ENCODE assay signal across 1 cellular context in genomic region chr11:3807856-3808845, GRCh38.
TF ChIP-seq lines count a peak whose summit lies in the region.

PGAP2 (plus strand) TSS chr11:3808560; CDS start chr11:3811260, 2,700 bp downstream.

TF ChIP-seq in HepG2, 621 proteins besides CTCF, POLR2A, EP300 and RAD21 (continued from another document and continues in another):
- TF ChIP-seq NFAT5 (CRISPR knock-in tag; IDR thresholded peaks at IDR 0.05) (peak; percentile 49; the same call in 1 of the 2 replicates), SAP130 (CRISPR knock-in tag; IDR thresholded peaks at IDR 0.05; ENCODE audit: low read depth) (peak; percentile 26; the same call in 1 of the 2 replicates), HMGXB4 (CRISPR knock-in tag; IDR thresholded peaks at IDR 0.05; ENCODE audit: borderline replicate concordance in 1 of 2, low read depth in 1 of 2) (peak; percentile 50 to 56; a peak in 3 of 4 replicates), PHF20 (CRISPR knock-in tag; IDR thresholded peaks at IDR 0.05) (0 out of 2 replicates have a peak, but pooled peaks have one; percentile 40), ZNF790 (CRISPR knock-in tag; IDR thresholded peaks at IDR 0.05; ENCODE audit: borderline replicate concordance) (0 out of 2 replicates have a peak, but pooled peaks have one; percentile 33), ZNF768 (CRISPR knock-in tag; IDR thresholded peaks at IDR 0.05) (peak; percentile 36; the same call in 1 of the 2 replicates), REL (CRISPR knock-in tag; conservative IDR thresholded peaks at IDR 0.05) (0 out of 2 replicates have a peak, but pooled peaks have one; percentile 34), ZNF883 (CRISPR knock-in tag; IDR thresholded peaks at IDR 0.05; ENCODE audit: not compliant biosample characterization) (no peak), ZNF773 (CRISPR knock-in tag; IDR thresholded peaks at IDR 0.05; ENCODE audit: borderline replicate concordance) (peak; percentile 27; the same call in 1 of the 2 replicates), CREM (IDR thresholded peaks at IDR 0.05) (0 out of 2 replicates have a peak, but pooled peaks have one; percentile 17), CREM (CRISPR knock-in tag; IDR thresholded peaks at IDR 0.05) (no peak), ZNF530 (CRISPR knock-in tag; IDR thresholded peaks at IDR 0.05; ENCODE audit: low read depth) (no peak; the same call in 1 of the 2 replicates), RBFOX2 (IDR thresholded peaks at IDR 0.05; ENCODE audit: low read depth, low read length) (peak; percentile 65), IRF9 (CRISPR knock-in tag; IDR thresholded peaks at IDR 0.05; ENCODE audit: borderline replicate concordance) (peak; percentile 59; the same call in 1 of the 2 replicates), ZNF619 (CRISPR knock-in tag; IDR thresholded peaks at IDR 0.05) (peak; percentile 77), SALL1 (CRISPR knock-in tag; IDR thresholded peaks at IDR 0.05) (peak; percentile 41; the same call in 1 of the 2 replicates), ZXDC (CRISPR knock-in tag; IDR thresholded peaks at IDR 0.05) (0 out of 2 replicates have a peak, but pooled peaks have one; percentile 20), ZFY (CRISPR knock-in tag; IDR thresholded peaks at IDR 0.05) (peak; percentile 52; the same call in 1 of the 2 replicates), ZSCAN25 (CRISPR knock-in tag; IDR thresholded peaks at IDR 0.05) (0 out of 2 replicates have a peak, but pooled peaks have one; percentile 18), ZBTB10 (CRISPR knock-in tag; IDR thresholded peaks at IDR 0.05; ENCODE audit: borderline replicate concordance) (0 out of 2 replicates have a peak, but pooled peaks have one; percentile 47), ZNF788 (CRISPR knock-in tag; IDR thresholded peaks at IDR 0.05; ENCODE audit: borderline replicate concordance) (peak; percentile 24; the same call in 1 of the 2 replicates), SMARCE1 (IDR thresholded peaks at IDR 0.05; ENCODE audit: borderline replicate concordance) (no peak), ZNF501 (CRISPR knock-in tag; IDR thresholded peaks at IDR 0.05) (peak; percentile 30; the same call in 1 of the 2 replicates), PHF21A (CRISPR knock-in tag; IDR thresholded peaks at IDR 0.05) (peak; percentile 59; the same call in 1 of the 2 replicates), DZIP1 (CRISPR knock-in tag; IDR thresholded peaks at IDR 0.05) (no peak), FOSL2 (CRISPR knock-in tag; IDR thresholded peaks at IDR 0.05) (peak; percentile 33; the same call in 1 of the 2 replicates), HDAC1 (CRISPR knock-in tag; IDR thresholded peaks at IDR 0.05) (0 out of 2 replicates have a peak, but pooled peaks have one; percentile 18), ZNF605 (CRISPR knock-in tag; IDR thresholded peaks at IDR 0.05) (peak; percentile 57; the same call in 1 of the 2 replicates)
